16 cellular contexts compared by ENCODE assay signal in genomic region chr5:168176251-168176650, GRCh38.
DNase-seq lines count a peak whose midpoint lies in the region; ATAC-seq and TF ChIP-seq lines count a peak whose summit lies in the region.
"Had no signal": no experiment of that assay in that cellular context is flagged by ENCODE, and none has a peak within 500 bp of the region (broad histone marks: within the 10 kb centered on the region; RNA-seq: fewer than 3 reads in every experiment).

No MANE protein-coding gene starts in this region.

- no peak overlapping the region for H3K27ac Mint-ChIP-seq in glutamatergic neuron (ENCODE audit: unreplicated experiment)
- H3K27ac Mint-ChIP-seq: B cell; CD4-positive, alpha-beta T cell; T-helper 17 cell had no signal

- H3K4me3 ChIP-seq in GM06990 (replicated peaks; ENCODE audit: low read depth, low read length) = no peak overlapping the region
- H3K4me3 ChIP-seq: SJCRH30 had no signal

- ATAC-seq in GM19351 (IDR thresholded peaks at IDR 0.05; ENCODE audit: unreplicated experiment) (peak; percentile 27), HG03520 (IDR thresholded peaks at IDR 0.05; ENCODE audit: unreplicated experiment) (peak; percentile 36)
- ATAC-seq: T-helper 17 cell had no signal

- H3K27me3 Mint-ChIP-seq in glutamatergic neuron (ENCODE audit: unreplicated experiment) = peaks cover 4% of the 10 kb centered on the region
- H3K27me3 Mint-ChIP-seq: CD4-positive, alpha-beta T cell had no signal

- H3K27me3 ChIP-seq in GM06990 (replicated peaks; ENCODE audit: control insufficient read depth, insufficient read depth, low read length) = no peaks in the 10 kb centered on the region
- H3K27me3 ChIP-seq: SJCRH30 had no signal

- peaks cover 2% of the 10 kb centered on the region for H3K9me3 Mint-ChIP-seq in glutamatergic neuron (ENCODE audit: unreplicated experiment)
- H3K9me3 Mint-ChIP-seq: CD4-positive, alpha-beta T cell had no signal

- no peaks in the 10 kb centered on the region for H3K36me3 Mint-ChIP-seq in glutamatergic neuron (ENCODE audit: unreplicated experiment)

- H3K4me3 Mint-ChIP-seq in glutamatergic neuron (ENCODE audit: unreplicated experiment) = peak overlapping the region; percentile 5
- H3K4me3 Mint-ChIP-seq: B cell; CD4-positive, alpha-beta T cell had no signal

- peak; percentile 33 for DNase-seq in GM06990 (ENCODE audit: extremely low read depth, insufficient read length)
- DNase-seq in glutamatergic neuron = no peak
- no peak for DNase-seq in AG08395 (ENCODE audit: low spot score)
- DNase-seq in HCEC 1CT = no peak
- DNase-seq in Ammon's horn (ENCODE audit: low spot score) = no peak
- DNase-seq: CD4-positive, alpha-beta T cell; KG1; NCI-H1105 treated with DMSO at 0.1 percent for 48 hours; NCI-H187; NCI-H345; NCI-H526; T-helper 17 cell had no signal

- H3K4me1 Mint-ChIP-seq in glutamatergic neuron (ENCODE audit: low read depth, unreplicated experiment) = peaks cover 21% of the 10 kb centered on the region
- H3K4me1 Mint-ChIP-seq: B cell, T-helper 17 cell had no signal

- TF ChIP-seq CTCF in GM06990 (IDR thresholded peaks at IDR 0.05; ENCODE audit: insufficient read depth, low read length, poor library complexity, severe bottlenecking) = no peak
- no peak for TF ChIP-seq CTCF in glutamatergic neuron (IDR thresholded peaks at IDR 0.05; ENCODE audit: partially characterized antibody, unreplicated experiment)

- H3K36me3 ChIP-seq in GM06990 (ENCODE audit: control insufficient read depth, insufficient read depth, low read length) = no peaks in the 10 kb centered on the region
- H3K36me3 ChIP-seq: SJCRH30 had no signal
